34 cellular contexts compared by ENCODE assay signal in genomic region chr17:36842231-36842630, GRCh38.
"Had no signal": no experiment of that assay in that cellular context is flagged by ENCODE, and none has a peak within 500 bp of the region (broad histone marks: within the 10 kb centered on the region; RNA-seq: fewer than 3 reads in every experiment).

No MANE protein-coding gene starts in this region.

- H3K9me3 ChIP-seq: MG63 had no signal

- H3K36me3 ChIP-seq: MG63 had no signal

- H3K4me3 ChIP-seq: MG63 had no signal

- DNase-seq: Karpas-422, Kasumi-1, MG63, MM.1S, MV-4-11, NCI-H1048, NCI-H1092, NCI-H1092 treated with DMSO at 0.1 percent for 48 hours, NCI-H1105, NCI-H1105 treated with DMSO at 0.1 percent for 48 hours, NCI-H1417, NCI-H1417 treated with DMSO at 0.1 percent for 48 hours, NCI-H1436, NCI-H1436 treated with DMSO at 0.1 percent for 48 hours, NCI-H146, NCI-H1694, NCI-H1694 treated with DMSO at 0.1 percent for 48 hours, NCI-H187, NCI-H187 treated with DMSO at 0.1 percent for 48 hours, NCI-H1930, NCI-H2029, NCI-H2029 treated with DMSO at 0.1 percent for 48 hours, NCI-H2081, NCI-H2081 treated with DMSO at 0.1 percent for 48 hours, NCI-H2107, NCI-H2171, NCI-H2171 treated with DMSO at 0.1 percent for 48 hours, NCI-H226, NCI-H345, NCI-H446, NCI-H446 treated with DMSO at 0.1 percent for 48 hours, NCI-H510A, NCI-H510A treated with DMSO at 0.1 percent for 48 hours, NCI-H524 had no signal

- H3K27me3 ChIP-seq: MG63 had no signal
